Comparison of ENCODE assay signal across 13 cellular contexts in the genomic region with DNA sequence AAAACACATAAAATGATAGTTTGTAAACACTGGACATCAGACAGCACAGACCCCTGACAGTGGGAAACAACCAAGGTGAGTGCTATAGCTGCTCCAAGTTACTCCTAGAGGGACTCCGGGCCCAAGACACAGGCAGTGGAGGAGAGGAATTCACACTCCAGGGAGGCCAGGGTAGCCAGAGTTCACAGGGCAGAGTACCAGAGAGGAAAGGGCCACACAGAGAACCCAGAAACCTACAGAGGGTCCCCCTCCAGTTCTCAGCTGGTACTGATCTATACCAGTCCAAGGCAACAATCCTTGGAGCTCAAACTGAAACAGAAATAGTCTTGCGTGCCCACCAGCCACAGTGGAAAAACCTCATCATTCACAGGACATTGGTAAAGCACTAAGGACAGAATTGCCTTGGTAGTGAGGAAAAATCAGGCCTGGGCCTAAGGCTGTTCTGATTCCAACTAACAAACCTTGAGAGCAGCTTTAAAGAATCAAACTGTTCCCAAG. TPM values are rescaled to one million over a fixed set of nuclear protein-coding genes. Genes with fewer than 3 reads are reported as not detected.
DNase-seq lines count a peak whose midpoint lies in the region; ATAC-seq and TF ChIP-seq lines count a peak whose summit lies in the region.
"Had no signal": no experiment of that assay in that cellular context is flagged by ENCODE, and none has a peak within 500 bp of the region (broad histone marks: within the 10 kb centered on the region; RNA-seq: fewer than 3 reads in every experiment).

No MANE protein-coding gene starts in this region.

- 27 to 40% methylated on average over 2 of the region's 2 CpGs for WGBS in GM23248 (ENCODE audit: low coverage in 1 of 2, low lambda C conversion rate in 2 of 2, missing lambda C conversion rate in 2 of 2), 2 experiments

- H3K36me3 Mint-ChIP-seq in MCF 10A (ENCODE audit: insufficient read depth, unreplicated experiment) (peaks cover 18% of the 10 kb centered on the region), glutamatergic neuron (ENCODE audit: unreplicated experiment) (peaks cover 18% of the 10 kb centered on the region)

- in situ Hi-C loops in GM23248 (cut with MboI): no loop called here

- POLR2A ChIA-PET in MCF 10A (lab: Yijun Ruan, JAX): no interaction called here

- H3K4me1 Mint-ChIP-seq in MCF 10A (ENCODE audit: insufficient read depth, unreplicated experiment) (peaks cover 39% of the 10 kb centered on the region), glutamatergic neuron (ENCODE audit: low read depth, unreplicated experiment) (peaks cover 32% of the 10 kb centered on the region)

- intact Hi-C loops in MCF 10A (cut with micrococcal nuclease): no loop called here

- peak overlapping the region; percentile 87 for H3K27ac Mint-ChIP-seq in MCF 10A (ENCODE audit: low read depth, unreplicated experiment)
- no peak overlapping the region for H3K27ac Mint-ChIP-seq in glutamatergic neuron (ENCODE audit: unreplicated experiment)
- H3K27ac Mint-ChIP-seq: activated naive CD4-positive, alpha-beta T cell treated with anti-CD3 and anti-CD28 coated beads, Interleukin-2, amount 10 ng/mL, durations not matched to agents 7 days and 5 days; natural killer cell had no signal

- no peaks in the 10 kb centered on the region for H4K20me1 ChIP-seq in GM23248 (ENCODE audit: insufficient read depth)

- H3K9me2 ChIP-seq in GM23248 (ENCODE audit: insufficient read depth): no peaks in the 10 kb centered on the region

- H2AFZ ChIP-seq in GM23248: peak overlapping the region; percentile 45

- H3K9me3 Mint-ChIP-seq in MCF 10A (ENCODE audit: unreplicated experiment) (peaks cover 30% of the 10 kb centered on the region), glutamatergic neuron (ENCODE audit: unreplicated experiment) (peaks cover 7% of the 10 kb centered on the region)

- no peak for TF ChIP-seq CTCF in MCF 10A (IDR thresholded peaks at IDR 0.05; ENCODE audit: unreplicated experiment)
- no peak for TF ChIP-seq CTCF in glutamatergic neuron (IDR thresholded peaks at IDR 0.05; ENCODE audit: partially characterized antibody, unreplicated experiment)

- no peaks in the 10 kb centered on the region for H3K27me3 Mint-ChIP-seq in MCF 10A (ENCODE audit: insufficient read depth, unreplicated experiment)
- peaks cover 7% of the 10 kb centered on the region for H3K27me3 Mint-ChIP-seq in glutamatergic neuron (ENCODE audit: unreplicated experiment)
- H3K27me3 Mint-ChIP-seq: activated naive CD4-positive, alpha-beta T cell treated with anti-CD3 and anti-CD28 coated beads, Interleukin-2, amount 10 ng/mL, durations not matched to agents 7 days and 5 days had no signal

- H3K4me1 ChIP-seq in GM23248 (ENCODE audit: insufficient read depth) (peaks cover 24% of the 10 kb centered on the region), skeletal muscle tissue (ENCODE audit: control insufficient read depth in 3 of 3, insufficient read depth in 3 of 3, low read length in 3 of 3) (peaks cover 40 to 54% (median 45%) of the 10 kb centered on the region in 3 donors)

- H3K4me3 ChIP-seq in GM23248: peak overlapping the region; percentile 58
- no peak overlapping the region for H3K4me3 ChIP-seq in skeletal muscle tissue (ENCODE audit: low read length in 3 of 3)

- no peaks in the 10 kb centered on the region for H3K36me3 ChIP-seq in GM23248 (ENCODE audit: low read depth)
- peaks cover 0 to 4% (median 0%) of the 10 kb centered on the region in 3 donors for H3K36me3 ChIP-seq in skeletal muscle tissue (ENCODE audit: control insufficient read depth in 3 of 3, insufficient read depth in 3 of 3, low read length in 3 of 3)

- DNase-seq in GM23248 (peak; percentile 80), MCF 10A (ENCODE audit: unreplicated experiment) (no peak), islet precursor cell (peak; percentile 76), germinal center (ENCODE audit: low spot score) (no peak), glutamatergic neuron (no peak), NCI-H1048 (lab: John Stamatoyannopoulos, UW) (no peak)
- DNase-seq: activated CD4-positive, alpha-beta T cell treated with anti-CD3 and anti-CD28 coated beads for 48 hours; activated naive CD4-positive, alpha-beta T cell treated with anti-CD3 and anti-CD28 coated beads, Interleukin-2, amount 10 ng/mL, durations not matched to agents 7 days and 5 days; natural killer cell; OCI-M1 had no signal

- H3K4me2 ChIP-seq in GM23248 (ENCODE audit: unreplicated experiment): peak overlapping the region; percentile 66

- H3K4me3 Mint-ChIP-seq in MCF 10A (ENCODE audit: unreplicated experiment): peak overlapping the region; percentile 26
- H3K4me3 Mint-ChIP-seq in glutamatergic neuron (ENCODE audit: unreplicated experiment): no peak overlapping the region
- H3K4me3 Mint-ChIP-seq: activated naive CD4-positive, alpha-beta T cell treated with anti-CD3 and anti-CD28 coated beads, Interleukin-2, amount 10 ng/mL, durations not matched to agents 7 days and 5 days; natural killer cell had no signal

- H3K79me2 ChIP-seq in GM23248 (ENCODE audit: insufficient read depth): peaks cover 91% of the 10 kb centered on the region

- peak overlapping the region; percentile 87 for H3K27ac ChIP-seq in GM23248
- H3K27ac ChIP-seq in skeletal muscle tissue (ENCODE audit: low read depth, low read length): peak overlapping the region; percentile 66

- peaks cover 28% of the 10 kb centered on the region for H3F3A ChIP-seq in GM23248 (ENCODE audit: insufficient read depth)

- H3K9ac ChIP-seq in GM23248: peak overlapping the region; percentile 75
- peak overlapping the region in 2 of 3 donors; percentile 18 to 57 for H3K9ac ChIP-seq in skeletal muscle tissue (ENCODE audit: low read depth in 1 of 3, low read length in 3 of 3)

- CTCF ChIA-PET in MCF 10A (lab: Yijun Ruan, JAX): interaction anchor here (0.7 to 2.0 kb wide), 9 partner anchors 14 to 1108 kb away, joined by 3 to 10 read pairs (median 5); no protein-coding TSS in a partner anchor

- no peaks in the 10 kb centered on the region for H3K27me3 ChIP-seq in GM23248 (replicated peaks; ENCODE audit: insufficient read depth)
- H3K27me3 ChIP-seq in skeletal muscle tissue (ENCODE audit: control insufficient read depth in 3 of 3, insufficient read depth in 3 of 3, low read length in 3 of 3): no peaks in the 10 kb centered on the region

- ATAC-seq in GM21390 (IDR thresholded peaks at IDR 0.05; ENCODE audit: unreplicated experiment): no peak
- ATAC-seq: natural killer cell had no signal

- BruUV-seq in MCF 10A (replicated peaks; lab: Mats Ljungman, UMichigan): no TSS peak

- H3K9me3 ChIP-seq in GM23248 (ENCODE audit: low read depth) (no peaks in the 10 kb centered on the region), skeletal muscle tissue (ENCODE audit: control insufficient read depth in 3 of 3, low read length in 3 of 3) (no peaks in the 10 kb centered on the region)

RNA-seq across cellular contexts. Expression of a gene that starts 7.6 kb away (rescaled TPM):
- total RNA-seq in GM23248 (2014; rRNA removed; shearing (Covaris generic)): 13.4 and 18.7 TPM in 2 replicates
- 12.1 and 13.1 TPM in 2 replicates for polyA plus RNA-seq in GM23248 (2016; fragmentation: Nextera tagmentation; extraction: Ambion mirVana)
- total RNA-seq in MCF 10A (2022) (20.5 and 23.3 TPM in 2 replicates), skeletal muscle tissue (5.7 TPM), glutamatergic neuron (ENCODE audit: unreplicated experiment) (27.1 TPM)

RNA-seq across cellular contexts. Expression of a gene that starts 49.7 kb away (rescaled TPM):
- not detected in 2 replicates for total RNA-seq in GM23248 (2014; rRNA removed; shearing (Covaris generic))
- polyA plus RNA-seq in GM23248 (2016; fragmentation: Nextera tagmentation; extraction: Ambion mirVana): 0.29 TPM in 1 of 2 replicates, not detected in the other
- total RNA-seq in MCF 10A (2022): not detected in 2 replicates
- 0.52 TPM for total RNA-seq in skeletal muscle tissue
- not detected for total RNA-seq in glutamatergic neuron (ENCODE audit: unreplicated experiment)
- total RNA-seq: frontal cortex, natural killer cell had no signal

RNA-seq across cellular contexts. Expression of a gene that starts 51.4 kb away (rescaled TPM):
- not detected in 2 replicates for total RNA-seq in GM23248 (2014; rRNA removed; shearing (Covaris generic))
- not detected in 2 replicates for polyA plus RNA-seq in GM23248 (2016; fragmentation: Nextera tagmentation; extraction: Ambion mirVana)
- not detected in 2 replicates for total RNA-seq in MCF 10A (2022)
- not detected for total RNA-seq in skeletal muscle tissue
- total RNA-seq in glutamatergic neuron (ENCODE audit: unreplicated experiment): not detected
- total RNA-seq: frontal cortex had no signal

Comparison
In these comparisons a context has a peak if more than half of its experiments do, and no peak if none do; other contexts are left out.
1. DNase-seq: peak in GM23248 (single experiment) and islet precursor cell (single experiment); none in MCF 10A (single experiment), germinal center (single experiment), glutamatergic neuron (single experiment) and NCI-H1048 (single experiment).